7 cellular contexts compared by ENCODE assay signal in genomic region chr12:105311936-105312335, GRCh38. TPM values are rescaled to one million over a fixed set of nuclear protein-coding genes. Genes with fewer than 3 reads are reported as not detected.
DNase-seq lines count a peak whose midpoint lies in the region; ATAC-seq, FAIRE-seq and TF ChIP-seq lines count a peak whose summit lies in the region.
"Not testable (repeated sequence)": the region's sequence is repeated elsewhere in the genome, so short reads cannot be mapped to it uniquely, and the experiment has no call there.

No MANE protein-coding gene starts in this region.

- H2AFZ ChIP-seq in astrocyte (ENCODE audit: low read depth, low read length): not testable (repeated sequence)

- not testable (repeated sequence) for H4K20me1 ChIP-seq in astrocyte (ENCODE audit: insufficient read depth, low read length)

- not testable (repeated sequence) for FAIRE-seq in astrocyte (lab: Jason Lieb, UNC)

- not testable (repeated sequence) for H3K27me3 ChIP-seq in astrocyte (ENCODE audit: insufficient read depth, low read length); foreskin keratinocyte

- not testable (repeated sequence) for H3K4me1 ChIP-seq in astrocyte (ENCODE audit: insufficient read depth, low read length)
- H3K4me1 ChIP-seq in foreskin keratinocyte: peaks cover 26% of the 10 kb centered on the region

- H3K4me1 Mint-ChIP-seq in astrocyte (ENCODE audit: low read depth, unreplicated experiment): peaks cover 16% of the 10 kb centered on the region

- H3K36me3 Mint-ChIP-seq in astrocyte (ENCODE audit: low read depth, unreplicated experiment): not testable (repeated sequence)

- H3K27ac ChIP-seq in astrocyte (ENCODE audit: low read depth, low read length): not testable (repeated sequence)
- H3K27ac ChIP-seq in foreskin keratinocyte: peak overlapping the region; percentile 42

- H3K9ac ChIP-seq in astrocyte (ENCODE audit: low read length): not testable (repeated sequence)

- not testable (repeated sequence) for H3K27me3 Mint-ChIP-seq in astrocyte (ENCODE audit: low read depth, unreplicated experiment)

- not testable (repeated sequence) for H3K4me3 Mint-ChIP-seq in astrocyte (ENCODE audit: unreplicated experiment)

- DNase-seq in EL (peak; percentile 51), M059J (ENCODE audit: low read depth) (peak; percentile 79), astrocyte (ENCODE audit: low read depth) (peak; percentile 39), epithelial cell of esophagus (ENCODE audit: low read depth) (peak; percentile 49), foreskin keratinocyte (peak in 1 of 2 donors; percentile 55), renal cortical epithelial cell (ENCODE audit: low read depth) (peak; percentile 57)

- not testable (repeated sequence) for TF ChIP-seq CTCF in astrocyte (IDR thresholded peaks at IDR 0.05; ENCODE audit: insufficient read depth, low read depth, low read length); epithelial cell of esophagus (IDR thresholded peaks at IDR 0.05; ENCODE audit: insufficient read depth, low read depth, low read length, missing control alignments); foreskin keratinocyte (conservative IDR thresholded peaks at IDR 0.05)

- ATAC-seq in SK-N-SH treated with all-trans-retinoic acid at 6 μM for 48 hours, foreskin keratinocyte: not testable (repeated sequence)

- not testable (repeated sequence) for H3K4me3 ChIP-seq in astrocyte (ENCODE audit: insufficient read depth, low read depth, low read length); epithelial cell of esophagus (ENCODE audit: low read length)

- not testable (repeated sequence) for H3K79me2 ChIP-seq in astrocyte (ENCODE audit: insufficient read depth, low read length)

- H3K9me3 Mint-ChIP-seq in astrocyte (ENCODE audit: unreplicated experiment): peaks cover 24% of the 10 kb centered on the region

- not testable (repeated sequence) for H3K27ac Mint-ChIP-seq in astrocyte (ENCODE audit: unreplicated experiment)

- H3K4me2 ChIP-seq in astrocyte (ENCODE audit: low read length): not testable (repeated sequence)

- not testable (repeated sequence) for H3K9me3 ChIP-seq in astrocyte (ENCODE audit: insufficient read depth, low read depth, low read length)

- not testable (repeated sequence) for H3K36me3 ChIP-seq in astrocyte (ENCODE audit: insufficient read depth, low read length)

TF ChIP-seq in SK-N-SH treated with all-trans-retinoic acid at 6 μM for 48 hours, 23 proteins besides CTCF, POLR2A, EP300 and RAD21:
- peak; percentile 49; the same call in 1 of the 2 replicates for TF ChIP-seq ISL1 (CRISPR knock-in tag; IDR thresholded peaks at IDR 0.05)

RNA-seq across cellular contexts. Expression of gene C12orf75, which starts 18.6 kb away (rescaled TPM):
- total RNA-seq in M059J (2014; rRNA removed; shearing (Covaris generic)): 555 and 669 TPM in 2 replicates
- total RNA-seq in astrocyte (130 and 163 TPM in 2 replicates), foreskin keratinocyte (149 and 164 TPM in 2 replicates), renal cortical epithelial cell (468 and 490 TPM in 2 replicates)
- polyA plus RNA-seq in foreskin keratinocyte: 153 and 156 TPM in 2 replicates
